ENCODE assay signal across 32 cellular contexts in the genomic region with DNA sequence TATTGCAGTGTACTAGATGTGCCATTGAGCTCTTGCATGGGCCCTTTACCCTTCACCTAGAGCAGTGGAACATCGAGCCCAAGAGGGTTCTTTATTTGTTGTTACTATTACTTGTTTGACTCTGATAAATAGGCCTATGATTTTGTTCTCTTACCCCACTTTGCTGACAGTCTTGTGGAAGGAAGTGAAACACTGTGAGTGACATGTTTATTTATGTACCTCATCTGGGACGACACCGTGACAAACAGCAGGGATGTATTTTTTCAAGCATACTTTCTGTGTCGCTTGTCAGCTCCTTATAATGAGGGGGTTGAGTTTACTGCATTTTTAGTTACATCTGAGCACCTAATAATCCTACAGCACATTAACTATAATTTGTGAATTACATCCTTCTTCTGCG.
"Had no signal": no experiment of that assay in that cellular context is flagged by ENCODE, and none has a peak within 500 bp of the region (broad histone marks: within the 10 kb centered on the region; RNA-seq: fewer than 3 reads in every experiment).

No MANE protein-coding gene starts in this region.

- H3K36me3 ChIP-seq: ascending aorta, cardiac muscle cell, colonic mucosa, WERI-Rb-1 had no signal

- H3K4me1 ChIP-seq: ascending aorta, colonic mucosa had no signal

- H3K4me3 ChIP-seq: ascending aorta, cardiac muscle cell, colonic mucosa, PC-9 had no signal

- H3K4me1 Mint-ChIP-seq: activated CD4-positive, alpha-beta T cell treated with anti-CD3 and anti-CD28 coated beads, Interleukin-2, amount 10 ng/mL, durations not matched to agents 24 days and 14 days; activated naive CD4-positive, alpha-beta T cell treated with anti-CD3 and anti-CD28 coated beads, Interleukin-2, amount 50 U/mL, for 24 hours; activated naive CD8-positive, alpha-beta T cell treated with anti-CD3 and anti-CD28 coated beads, Interleukin-2, amount 10 ng/mL, durations not matched to agents 7 days and 5 days; central memory CD8-positive, alpha-beta T cell had no signal

- ATAC-seq: activated CD8-positive, alpha-beta T cell treated with anti-CD3 and anti-CD28 coated beads, Interleukin-2, amount 10 ng/mL, durations not matched to agents 7 days and 5 days had no signal

- H3K27ac ChIP-seq: ascending aorta, cardiac muscle cell, colonic mucosa, PC-9, WERI-Rb-1 had no signal

- H3K9me3 ChIP-seq: ascending aorta, colonic mucosa had no signal

- H3K27ac Mint-ChIP-seq: activated CD4-positive, alpha-beta T cell treated with anti-CD3 and anti-CD28 coated beads, Interleukin-2, amount 10 ng/mL, durations not matched to agents 24 days and 14 days; activated CD8-positive, alpha-beta T cell treated with anti-CD3 and anti-CD28 coated beads, Interleukin-2, amount 10 ng/mL, durations not matched to agents 7 days and 5 days; activated naive CD4-positive, alpha-beta T cell treated with anti-CD3 and anti-CD28 coated beads, Interleukin-2, amount 50 U/mL, for 24 hours; activated naive CD8-positive, alpha-beta T cell treated with anti-CD3 and anti-CD28 coated beads, Interleukin-2, amount 10 ng/mL, durations not matched to agents 7 days and 5 days; activated T-cell treated with anti-CD3 and anti-CD28 coated beads, Interleukin-2, amount 50 U/mL, for 24 hours; activated T-helper 2 cell treated with anti-CD3 and anti-CD28 coated beads, Interferon-gamma antibody, Interleukin-2, Interleukin-4, amounts not matched to agents 10 μg/mL and 5 μg/mL and 100 μg/mL, durations not matched to agents 14 hours and 24 hours and 36 hours had no signal

- H3K4me3 Mint-ChIP-seq: activated CD4-positive, alpha-beta T cell treated with anti-CD3 and anti-CD28 coated beads, Interleukin-2, amount 10 ng/mL, durations not matched to agents 24 days and 14 days; activated CD8-positive, alpha-beta T cell treated with anti-CD3 and anti-CD28 coated beads, Interleukin-2, amount 10 ng/mL, durations not matched to agents 7 days and 5 days; activated naive CD4-positive, alpha-beta T cell treated with anti-CD3 and anti-CD28 coated beads, Interleukin-2, amount 50 U/mL, for 24 hours; activated naive CD8-positive, alpha-beta T cell treated with anti-CD3 and anti-CD28 coated beads, Interleukin-2, amount 10 ng/mL, durations not matched to agents 7 days and 5 days; activated T-cell treated with anti-CD3 and anti-CD28 coated beads, Interleukin-2, amount 50 U/mL, for 24 hours; central memory CD8-positive, alpha-beta T cell had no signal

- H3K27me3 Mint-ChIP-seq: activated CD4-positive, alpha-beta T cell treated with anti-CD3 and anti-CD28 coated beads, Interleukin-2, amount 10 ng/mL, durations not matched to agents 24 days and 14 days; activated naive CD4-positive, alpha-beta T cell treated with anti-CD3 and anti-CD28 coated beads, Interleukin-2, amount 50 U/mL, for 24 hours; activated naive CD8-positive, alpha-beta T cell treated with anti-CD3 and anti-CD28 coated beads, Interleukin-2, amount 10 ng/mL, durations not matched to agents 7 days and 5 days; activated T-cell treated with anti-CD3 and anti-CD28 coated beads, Interleukin-2, amount 50 U/mL, for 24 hours; central memory CD8-positive, alpha-beta T cell had no signal

- H3K27me3 ChIP-seq: ascending aorta, cardiac muscle cell, colonic mucosa had no signal

- H3K36me3 Mint-ChIP-seq: activated naive CD4-positive, alpha-beta T cell treated with anti-CD3 and anti-CD28 coated beads, Interleukin-2, amount 50 U/mL, for 24 hours; activated naive CD8-positive, alpha-beta T cell treated with anti-CD3 and anti-CD28 coated beads, Interleukin-2, amount 10 ng/mL, durations not matched to agents 7 days and 5 days had no signal

- H3K4me2 ChIP-seq: PC-9 had no signal

- H2AFZ ChIP-seq: PC-9 had no signal

- DNase-seq: activated CD4-positive, alpha-beta T cell treated with anti-CD3 and anti-CD28 coated beads, Interleukin-2, amount 10 ng/mL, durations not matched to agents 24 days and 14 days; activated CD4-positive, alpha-beta T cell treated with anti-CD3 and anti-CD28 coated beads, Interleukin-2, amount 50 U/mL, for 48 hours; activated CD8-positive, alpha-beta T cell treated with anti-CD3 and anti-CD28 coated beads, Interleukin-2, amount 10 ng/mL, durations not matched to agents 7 days and 5 days; activated gamma-delta T cell; activated naive CD4-positive, alpha-beta T cell treated with Interleukin-2 at 50 U/mL for 16 hours; activated naive CD8-positive, alpha-beta T cell treated with anti-CD3 and anti-CD28 coated beads, Interleukin-2, amount 10 ng/mL, durations not matched to agents 7 days and 5 days; activated T-cell treated with anti-CD3 and anti-CD28 coated beads, Interleukin-2, amount 50 U/mL, for 24 hours; amygdala; colonic mucosa; NCI-H1048; NCI-H1105 treated with DMSO at 0.1 percent for 48 hours; NCI-H1436; NCI-H1694; NCI-H1930; NCI-H2081 treated with DMSO at 0.1 percent for 48 hours; NCI-H226; NCI-H446 treated with DMSO at 0.1 percent for 48 hours; NCI-H524; NCI-H69; NCI-H82; PC-9; Right ventricle myocardium superior; SW 1271; T-helper 1 cell; T-helper 2 cell; T-helper 9 cell; WERI-Rb-1 had no signal
